In genomic region chr17:48893646-48894508, GRCh38 we compare ENCODE assay signal across 1 cellular context.
TF ChIP-seq lines count a peak whose summit lies in the region.

No MANE protein-coding gene starts in this region.

TF ChIP-seq in K562, 482 proteins besides CTCF, POLR2A, EP300 and RAD21:
- no peak for TF ChIP-seq SAP30 (IDR thresholded peaks at IDR 0.05; ENCODE audit: borderline replicate concordance, insufficient read depth, low read depth, low read length, poor library complexity, severe bottlenecking)
- TF ChIP-seq ZNF316 (IDR thresholded peaks at IDR 0.05) = peak; percentile 86
- TF ChIP-seq ZNF583 (CRISPR knock-in tag; IDR thresholded peaks at IDR 0.05) = no peak
- TF ChIP-seq CHD4 (IDR thresholded peaks at IDR 0.05; ENCODE audit: insufficient read depth, insufficient replicate concordance, low read depth, low read length, poor library complexity, severe bottlenecking) = no peak
- no peak for TF ChIP-seq XRCC3 (IDR thresholded peaks at IDR 0.05)
- TF ChIP-seq C11orf30 (IDR thresholded peaks at IDR 0.05; ENCODE audit: low read depth) = peak; percentile 69
- no peak for TF ChIP-seq TEAD2 (tag; IDR thresholded peaks at IDR 0.05)
- no peak for TF ChIP-seq ZNF707 (CRISPR knock-in tag; conservative IDR thresholded peaks at IDR 0.05)
- TF ChIP-seq PHB2 (IDR thresholded peaks at IDR 0.05; ENCODE audit: low read depth) = no peak
- no peak for TF ChIP-seq ZNF778 (CRISPR knock-in tag; IDR thresholded peaks at IDR 0.05)
- no peak for TF ChIP-seq NFE2 (IDR thresholded peaks at IDR 0.05; ENCODE audit: low read depth)
- no peak for TF ChIP-seq SIX5 (IDR thresholded peaks at IDR 0.05; ENCODE audit: borderline replicate concordance in 1 of 2, insufficient read depth in 1 of 2, low read depth in 1 of 2, low read length in 2 of 2)
- no peak for TF ChIP-seq NCOR1 (IDR thresholded peaks at IDR 0.05)
- TF ChIP-seq ARID1B (IDR thresholded peaks at IDR 0.05) = no peak
- no peak for TF ChIP-seq NR2C1 (IDR thresholded peaks at IDR 0.05)
- no peak for TF ChIP-seq NR2C1 (tag; IDR thresholded peaks at IDR 0.05)
- 0 out of 2 replicates have a peak, but pooled peaks have one; percentile 11 for TF ChIP-seq MAFG (tag; conservative IDR thresholded peaks at IDR 0.05)
- no peak for TF ChIP-seq GTF2A2 (tag; IDR thresholded peaks at IDR 0.05)
- no peak for TF ChIP-seq ZNF586 (CRISPR knock-in tag; conservative IDR thresholded peaks at IDR 0.05)
- TF ChIP-seq HEY1 (CRISPR knock-in tag; IDR thresholded peaks at IDR 0.05; ENCODE audit: borderline replicate concordance) = no peak
- no peak for TF ChIP-seq U2AF1 (optimal IDR thresholded peaks at IDR 0.05; ENCODE audit: low read depth, low read length)
- no peak for TF ChIP-seq SMC3 (conservative IDR thresholded peaks at IDR 0.05; ENCODE audit: insufficient read depth, low read depth, low read length)
- no peak for TF ChIP-seq ZBTB26 (CRISPR knock-in tag; IDR thresholded peaks at IDR 0.05)
- TF ChIP-seq CBFA2T3 (IDR thresholded peaks at IDR 0.05) = peak; percentile 13; the same call in 1 of the 2 replicates
- peak; percentile 75 for TF ChIP-seq MAFF (IDR thresholded peaks at IDR 0.05; ENCODE audit: low read length)
- TF ChIP-seq ZEB2 (IDR thresholded peaks at IDR 0.05) = no peak
- TF ChIP-seq RB1 (IDR thresholded peaks at IDR 0.05; ENCODE audit: low read depth) = no peak
